8 cellular contexts compared by ENCODE assay signal in genomic region chr2:128178650-128179460, GRCh38.
DNase-seq lines count a peak whose midpoint lies in the region; ATAC-seq and TF ChIP-seq lines count a peak whose summit lies in the region.

No MANE protein-coding gene starts in this region.

- DNase-seq in NCI-H510A treated with DMSO at 0.1 percent for 48 hours (lab: John Stamatoyannopoulos, UW): peak; percentile 9
- no peak for DNase-seq in NCI-H510A (lab: John Stamatoyannopoulos, UW)
- DNase-seq in SK-N-SH: peak; percentile 59
- DNase-seq in body of pancreas: peak; percentile 46 to 68 (median 58)
- peak; percentile 80 for DNase-seq in inferior parietal cortex (ENCODE audit: extremely low spot score)
- DNase-seq in stimulated activated CD4-positive, alpha-beta T cell treated with anti-CD3 and anti-CD28 coated beads, Interleukin-1b, Interleukin-23, amount 100 ng/mL, for 1 hour (ENCODE audit: low read depth in 2 of 2): peak; percentile 3 to 12
- no peak for DNase-seq in SHP77 treated with DMSO at 0.1 percent for 48 hours (lab: John Stamatoyannopoulos, UW)

- H3K4me1 ChIP-seq in SK-N-SH (ENCODE audit: control insufficient read depth in 1 of 2, insufficient read depth in 2 of 2, low read depth in 1 of 2, low read length in 1 of 2) (peaks cover 0 to 3% of the 10 kb centered on the region in 2 experiments; a peak in 1 of 4 replicates), body of pancreas (no peaks in the 10 kb centered on the region)

- H3F3A ChIP-seq in SK-N-SH (replicated peaks; ENCODE audit: insufficient read depth): no peaks in the 10 kb centered on the region

- H3K27me3 ChIP-seq in SK-N-SH (ENCODE audit: insufficient read depth) (no peaks in the 10 kb centered on the region), body of pancreas (no peaks in the 10 kb centered on the region)

- H3K27ac ChIP-seq in SK-N-SH (ENCODE audit: low read depth in 2 of 2, low read length in 1 of 2): no peak overlapping the region; a peak in 1 of 4 replicates
- H3K27ac ChIP-seq in body of pancreas: no peak overlapping the region

- ATAC-seq in HG03432 (IDR thresholded peaks at IDR 0.05; ENCODE audit: unreplicated experiment) (peak; percentile 61), body of pancreas (peak; percentile 64)

- TF ChIP-seq CTCF in SK-N-SH (IDR thresholded peaks at IDR 0.05): peak; percentile 85
- TF ChIP-seq CTCF in body of pancreas (IDR thresholded peaks at IDR 0.05): peak in 6 of 7 experiments; percentile 39 to 71 (median 61)

- intact Hi-C loops in body of pancreas (cut with DNase I): no loop called here

- no peak for TF ChIP-seq POLR2A in body of pancreas (IDR thresholded peaks at IDR 0.05)

- H3K9me3 ChIP-seq in SK-N-SH (no peaks in the 10 kb centered on the region), body of pancreas (no peaks in the 10 kb centered on the region)

- peak; percentile 76 for TF ChIP-seq RAD21 in SK-N-SH (IDR thresholded peaks at IDR 0.05; ENCODE audit: low read length)

- H4K20me1 ChIP-seq in SK-N-SH (ENCODE audit: insufficient read depth): no peaks in the 10 kb centered on the region

- POLR2A ChIA-PET in SK-N-SH (lab: Yijun Ruan, JAX): no interaction called here

- peaks cover 70 to 81% of the 10 kb centered on the region in 2 experiments for H3K36me3 ChIP-seq in SK-N-SH (replicated peaks in 1 of 2; ENCODE audit: control insufficient read depth in 1 of 2, insufficient read depth in 2 of 2, low read length in 1 of 2)
- H3K36me3 ChIP-seq in body of pancreas (replicated peaks in 1 of 2; ENCODE audit: insufficient read depth in 1 of 2, low read depth in 2 of 2): peaks cover 8 to 46% of the 10 kb centered on the region in 2 donors

- WGBS in SK-N-SH (ENCODE audit: low lambda C conversion rate): 77% methylated on average over 9 of the region's 9 CpGs
- WGBS in body of pancreas, 2 donors: 43 to 58% methylated on average over 9 of the region's 9 CpGs

- no peak overlapping the region; a peak in 1 of 4 replicates for H3K4me3 ChIP-seq in SK-N-SH (ENCODE audit: low read depth in 2 of 2, low read length in 1 of 2)
- no peak overlapping the region for H3K4me3 ChIP-seq in body of pancreas

- no peak for TF ChIP-seq EP300 in SK-N-SH (IDR thresholded peaks at IDR 0.05; ENCODE audit: borderline replicate concordance in 1 of 2, low read depth in 1 of 2, low read length in 1 of 2)

- no peaks in the 10 kb centered on the region for H3K9me2 ChIP-seq in SK-N-SH

- H3K79me2 ChIP-seq in SK-N-SH (ENCODE audit: insufficient read depth): no peaks in the 10 kb centered on the region

- no peak overlapping the region for H3K4me2 ChIP-seq in SK-N-SH

- no peak overlapping the region for H2AFZ ChIP-seq in SK-N-SH (ENCODE audit: low read depth)

- no peak overlapping the region for H3K9ac ChIP-seq in SK-N-SH

- CTCF ChIA-PET in SK-N-SH (lab: Yijun Ruan, JAX): interaction anchor here (0.6 to 1.8 kb wide), 12 partner anchors 9 to 79 kb away, joined by 3 to 17 read pairs (median 4); no protein-coding TSS in a partner anchor

TF ChIP-seq in SK-N-SH, 30 proteins besides CTCF, POLR2A, EP300 and RAD21:
- TF ChIP-seq EZH2phosphoT487 (IDR thresholded peaks at IDR 0.05; ENCODE audit: borderline replicate concordance, low read depth) (no peak), JUND (IDR thresholded peaks at IDR 0.05) (no peak), SMC3 (IDR thresholded peaks at IDR 0.05; ENCODE audit: low read depth, low read length) (peak; percentile 54), FOXJ3 (CRISPR knock-in tag; IDR thresholded peaks at IDR 0.05) (no peak), IRF3 (IDR thresholded peaks at IDR 0.05; ENCODE audit: low read depth, low read length) (no peak), ZBTB33 (IDR thresholded peaks at IDR 0.05; ENCODE audit: borderline replicate concordance, low read depth) (no peak)
- TF ChIP-seq, protein P1, sequence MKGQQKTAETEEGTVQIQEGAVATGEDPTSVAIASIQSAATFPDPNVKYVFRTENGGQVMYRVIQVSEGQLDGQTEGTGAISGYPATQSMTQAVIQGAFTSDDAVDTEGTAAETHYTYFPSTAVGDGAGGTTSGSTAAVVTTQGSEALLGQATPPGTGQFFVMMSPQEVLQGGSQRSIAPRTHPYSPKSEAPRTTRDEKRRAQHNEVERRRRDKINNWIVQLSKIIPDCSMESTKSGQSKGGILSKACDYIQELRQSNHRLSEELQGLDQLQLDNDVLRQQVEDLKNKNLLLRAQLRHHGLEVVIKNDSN (IDR thresholded peaks at IDR 0.05; ENCODE audit: borderline replicate concordance, low read depth): peak; percentile 78; the same call in 1 of the 2 replicates

Comparison
In these comparisons a context has a peak if more than half of its experiments do, and no peak if none do; other contexts are left out.
1. DNase-seq: peak in NCI-H510A treated with DMSO at 0.1 percent for 48 hours (single experiment), SK-N-SH (single experiment), body of pancreas (4 of 4), inferior parietal cortex (single experiment) and stimulated activated CD4-positive, alpha-beta T cell treated with anti-CD3 and anti-CD28 coated beads, Interleukin-1b, Interleukin-23, amount 100 ng/mL, for 1 hour (2 of 2); none in NCI-H510A (single experiment) and SHP77 treated with DMSO at 0.1 percent for 48 hours (single experiment).